In the genomic region with DNA sequence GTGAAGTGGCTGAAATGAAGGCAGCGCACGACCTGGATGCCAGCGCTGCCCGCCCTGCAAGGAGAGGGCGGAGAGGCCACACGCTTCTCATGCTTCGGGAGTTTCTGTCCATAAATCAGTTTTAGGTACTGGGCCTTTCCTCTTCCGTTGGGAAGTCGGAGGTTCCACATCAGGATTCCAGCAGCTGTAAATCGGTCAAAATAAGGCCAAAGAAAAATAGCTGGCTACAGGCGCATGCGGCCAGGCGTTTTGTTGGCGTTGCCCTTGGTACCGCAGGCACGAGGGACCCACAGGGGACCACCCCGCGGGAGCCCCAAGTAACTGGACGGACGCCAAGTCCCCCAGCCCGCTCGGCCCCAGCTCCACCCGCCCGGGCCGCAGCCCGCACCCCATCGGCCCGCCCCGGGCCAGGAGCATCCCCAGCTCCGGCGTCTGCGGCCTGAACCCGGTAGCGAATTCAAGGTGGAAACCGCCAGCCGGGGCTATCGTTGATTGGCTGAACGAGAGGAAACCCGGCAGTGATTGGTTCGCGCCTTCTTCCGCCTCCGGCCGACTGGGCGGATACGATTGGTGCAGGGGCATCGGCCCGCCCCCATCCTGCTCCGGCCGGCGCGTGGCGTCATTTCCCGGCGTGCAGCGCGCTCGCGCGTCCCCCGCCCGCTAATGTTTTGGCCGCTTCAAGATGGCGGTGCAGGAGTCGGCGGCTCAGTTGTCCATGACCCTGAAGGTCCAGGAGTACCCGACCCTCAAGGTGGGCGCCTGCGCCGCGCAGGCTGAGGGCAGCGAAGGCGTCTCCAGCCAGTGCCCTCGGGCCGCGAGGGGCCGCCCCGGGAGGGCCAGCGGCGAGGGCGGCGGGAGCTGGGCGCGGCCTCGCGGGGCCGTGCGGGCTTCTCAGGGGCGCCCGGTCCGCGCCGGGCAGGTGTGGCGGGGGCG, we compare ENCODE assay signal across 8 cellular contexts. TPM values are rescaled to one million over a fixed set of nuclear protein-coding genes. Genes with fewer than 3 reads are reported as not detected.
DNase-seq lines count a peak whose midpoint lies in the region; ATAC-seq lines count a peak whose summit lies in the region.

Gene MAEA, plus strand, starts transcription at position 660 of the 933 bp plus-strand sequence. Its CDS starts 23 bp downstream, at position 683.

- DNase-seq in NCI-H1092 treated with DMSO at 0.1 percent for 48 hours (lab: John Stamatoyannopoulos, UW) (peak; percentile 97), SKM-1 (lab: John Stamatoyannopoulos, UW; ENCODE audit: unreplicated experiment) (peak; percentile 98), glomerular endothelial cell (ENCODE audit: extremely low read depth, low read depth, low spot score) (peak; percentile 72), occipital lobe (lab: John Stamatoyannopoulos, UW) (peak; percentile 93)
- peak; percentile 95 to 98 for DNase-seq in activated naive CD4-positive, alpha-beta T cell treated with anti-CD3 and anti-CD28 coated beads, Interleukin-2, amount 50 U/mL, for 72 hours (ENCODE audit: low spot score in 2 of 2)

- H3K36me3 Mint-ChIP-seq in activated naive CD4-positive, alpha-beta T cell treated with anti-CD3 and anti-CD28 coated beads, Interleukin-2, amount 50 U/mL, for 72 hours, result peaks cover 6 to 12% of the 10 kb centered on the region in 2 donors

- H3K4me3 ChIP-seq in GM08714 (ENCODE audit: low read length), result peak within 1 kb of the TSS; percentile 95

- H3K27ac ChIP-seq in temporal lobe (ENCODE audit: low read depth, low read length), result peak within 1 kb of the TSS; percentile 69

- peaks cover 0 to 5% of the 10 kb centered on the region in 2 donors for H3K9me3 Mint-ChIP-seq in activated naive CD4-positive, alpha-beta T cell treated with anti-CD3 and anti-CD28 coated beads, Interleukin-2, amount 50 U/mL, for 72 hours

- H3K27ac Mint-ChIP-seq in activated naive CD4-positive, alpha-beta T cell treated with anti-CD3 and anti-CD28 coated beads, Interleukin-2, amount 50 U/mL, for 72 hours, result peak within 1 kb of the TSS; percentile 96 to 98

- ATAC-seq in HG02610 (IDR thresholded peaks at IDR 0.05; ENCODE audit: unreplicated experiment), result peak; percentile 94
- peak; percentile 97 to 98 for ATAC-seq in activated naive CD4-positive, alpha-beta T cell treated with anti-CD3 and anti-CD28 coated beads, Interleukin-2, amount 50 U/mL, for 72 hours

RNA-seq across cellular contexts. Expression of gene MAEA, which starts in this region (rescaled TPM):
- total RNA-seq in activated naive CD4-positive, alpha-beta T cell treated with anti-CD3 and anti-CD28 coated beads, Interleukin-2, amount 50 U/mL, for 72 hours, result 10 to 100 TPM; 42.8 to 50.1 TPM
- total RNA-seq in glomerular endothelial cell, result 71.9 and 80.0 TPM in 2 replicates
- 27.9 TPM for total RNA-seq in occipital lobe
- total RNA-seq in temporal lobe, result 28.8 TPM

Comparison
In these comparisons a context has a peak if more than half of its experiments do, and no peak if none do; other contexts are left out.
1. Peak in every context shown above with its lines: DNase-seq, ATAC-seq, H3K4me3 ChIP-seq and H3K27ac ChIP-seq.